13 cellular contexts compared by ENCODE assay signal in the genomic region with DNA sequence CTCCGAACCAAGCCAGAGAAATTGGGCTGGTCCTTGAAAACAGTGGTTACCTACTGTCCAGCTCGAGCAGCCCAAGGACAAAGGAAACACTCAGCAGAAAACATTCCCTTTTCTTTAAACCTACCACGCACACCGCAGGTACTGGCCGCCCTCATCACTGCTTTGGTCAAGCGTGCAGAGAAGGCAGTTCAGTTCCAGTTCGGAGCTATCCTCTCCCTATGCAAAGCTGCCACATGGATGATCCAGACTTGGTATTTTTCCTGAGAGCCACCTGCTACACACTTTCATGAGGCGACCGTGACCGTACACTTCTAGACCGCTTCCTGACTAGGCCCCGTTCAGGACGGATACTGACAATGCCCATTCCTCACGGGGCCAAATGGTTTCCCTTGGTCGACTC. TPM values are rescaled to one million over a fixed set of nuclear protein-coding genes. Genes with fewer than 3 reads are reported as not detected.
A peak's percentile ranks its signal among the peaks of the same experiment; 100 is the strongest.
DNase-seq lines count a peak whose midpoint lies in the region; ATAC-seq and TF ChIP-seq lines count a peak whose summit lies in the region.
"Had no signal": no experiment of that assay in that cellular context is flagged by ENCODE, and none has a peak within 500 bp of the region (broad histone marks: within the 10 kb centered on the region; RNA-seq: fewer than 3 reads in every experiment).

No MANE protein-coding gene starts in this region.

- POLR2A ChIA-PET in MCF 10A (lab: Yijun Ruan, JAX), result no interaction called here

- H3K4me2 ChIP-seq in mammary epithelial cell (ENCODE audit: insufficient read depth, low read depth, low read length), result no peak overlapping the region
- H3K4me2 ChIP-seq: BLaER1 had no signal

- H3K27me3 ChIP-seq in mammary epithelial cell (ENCODE audit: insufficient read depth, low read length) (no peaks in the 10 kb centered on the region), RWPE2 (ENCODE audit: insufficient read depth, poor library complexity, severe bottlenecking) (no peaks in the 10 kb centered on the region), H7 (ENCODE audit: control insufficient read depth, insufficient read depth, low read length) (no peaks in the 10 kb centered on the region)
- H3K27me3 ChIP-seq: BLaER1 had no signal

- intact Hi-C loops in mammary epithelial cell (cut with micrococcal nuclease) (no loop called here), MCF 10A (cut with micrococcal nuclease) (loop anchor here (5.0 kb wide), 1 partner anchor 230 kb away; the partner anchor contains the start of gene UGGT1)

- no peak for TF ChIP-seq CTCF in mammary epithelial cell (conservative IDR thresholded peaks at IDR 0.05 in 1 of 2, IDR thresholded peaks at IDR 0.05 in 1 of 2; ENCODE audit: extremely low read depth in 1 of 2, insufficient read depth in 1 of 2, low read depth in 1 of 2, low read length in 2 of 2)
- no peak for TF ChIP-seq CTCF in MCF 10A (IDR thresholded peaks at IDR 0.05; ENCODE audit: unreplicated experiment)
- no peak for TF ChIP-seq CTCF in RWPE2 (IDR thresholded peaks at IDR 0.05; ENCODE audit: poor library complexity, severe bottlenecking)
- TF ChIP-seq CTCF in endothelial cell (IDR thresholded peaks at IDR 0.05; ENCODE audit: unreplicated experiment), result no peak

- H3K9me3 ChIP-seq in mammary epithelial cell (replicated peaks; ENCODE audit: insufficient read depth, low read length), result no peaks in the 10 kb centered on the region
- no peaks in the 10 kb centered on the region for H3K9me3 ChIP-seq in RWPE2 (ENCODE audit: severe bottlenecking)
- H3K9me3 ChIP-seq: BLaER1 had no signal

- H3K27ac Mint-ChIP-seq in MCF 10A (ENCODE audit: low read depth, unreplicated experiment) (no peak overlapping the region), endothelial cell (ENCODE audit: unreplicated experiment) (peak overlapping the region; percentile 74)
- H3K27ac Mint-ChIP-seq: CD4-positive, CD25-positive, alpha-beta regulatory T cell had no signal

- H3K27ac ChIP-seq in mammary epithelial cell (ENCODE audit: insufficient read depth, low read depth, low read length) (no peak overlapping the region), RWPE2 (ENCODE audit: poor library complexity, severe bottlenecking) (no peak overlapping the region)
- H3K27ac ChIP-seq: 22Rv1, BLaER1 had no signal

- no peak overlapping the region for H2AFZ ChIP-seq in mammary epithelial cell (ENCODE audit: low read depth, low read length)

- H3K27me3 Mint-ChIP-seq in MCF 10A (ENCODE audit: insufficient read depth, unreplicated experiment) (no peaks in the 10 kb centered on the region), endothelial cell (ENCODE audit: unreplicated experiment) (no peaks in the 10 kb centered on the region)
- H3K27me3 Mint-ChIP-seq: CD4-positive, CD25-positive, alpha-beta regulatory T cell had no signal

- H3K36me3 ChIP-seq in mammary epithelial cell (ENCODE audit: insufficient read depth, low read length) (peaks cover 26% of the 10 kb centered on the region), RWPE2 (ENCODE audit: low read depth) (peaks cover 39% of the 10 kb centered on the region), H7 (replicated peaks; ENCODE audit: control insufficient read depth, insufficient read depth, low read length) (peaks cover 15% of the 10 kb centered on the region)

- in situ Hi-C loops in mammary epithelial cell (cut with MboI; ENCODE audit: low sequenced_read_pairs in 2 of 2), result no loop called here

- ATAC-seq in RWPE2 (ENCODE audit: low read depth) (no peak), HG02981 (IDR thresholded peaks at IDR 0.05; ENCODE audit: unreplicated experiment) (no peak)

- no peak overlapping the region for H3K4me3 ChIP-seq in mammary epithelial cell (replicated peaks in 1 of 3; ENCODE audit: insufficient read depth in 1 of 3, low read depth in 2 of 3, low read length in 3 of 3)
- H3K4me3 ChIP-seq in RWPE2 (ENCODE audit: severe bottlenecking), result no peak overlapping the region
- H3K4me3 ChIP-seq in H7 (ENCODE audit: insufficient read depth, low read depth, low read length), result no peak overlapping the region
- H3K4me3 ChIP-seq: BLaER1 had no signal

- CTCF ChIA-PET in mammary epithelial cell (lab: Charles Lee; ENCODE audit: low non-redundant PET) (no interaction called here), MCF 10A (lab: Yijun Ruan, JAX) (no interaction called here)

- DNase-seq in mammary epithelial cell (no peak), MCF 10A (ENCODE audit: unreplicated experiment) (no peak), RWPE2 (ENCODE audit: low spot score) (peak; percentile 12), endothelial cell (ENCODE audit: low spot score) (no peak), H7 (no peak), cortex of kidney (lab: John Stamatoyannopoulos, UW) (no peak)
- DNase-seq: AML-193; CD4-positive, CD25-positive, alpha-beta regulatory T cell; DMS53; GF-D8 had no signal

- WGBS in mammary epithelial cell (ENCODE audit: low coverage, missing lambda C conversion rate), result 93% methylated on average over 15 of the region's 15 CpGs

- no peaks in the 10 kb centered on the region for H4K20me1 ChIP-seq in mammary epithelial cell (ENCODE audit: insufficient read depth, low read length)

- peaks cover 63% of the 10 kb centered on the region for H3K36me3 Mint-ChIP-seq in MCF 10A (ENCODE audit: insufficient read depth, unreplicated experiment)
- peaks cover 39% of the 10 kb centered on the region for H3K36me3 Mint-ChIP-seq in endothelial cell (ENCODE audit: low read depth, unreplicated experiment)

- dilution Hi-C loops in mammary epithelial cell (cut with HindIII; ENCODE audit: low sequenced_read_pairs), result no loop called here

- H3K4me1 ChIP-seq in mammary epithelial cell (ENCODE audit: insufficient read depth, low read length), result peaks cover 7% of the 10 kb centered on the region
- peaks cover 5% of the 10 kb centered on the region for H3K4me1 ChIP-seq in RWPE2 (ENCODE audit: insufficient read depth, poor library complexity, severe bottlenecking)

- H3K4me3 Mint-ChIP-seq in MCF 10A (ENCODE audit: unreplicated experiment), result no peak overlapping the region
- no peak overlapping the region for H3K4me3 Mint-ChIP-seq in endothelial cell (ENCODE audit: unreplicated experiment)

- BruUV-seq in mammary epithelial cell (replicated peaks; lab: Mats Ljungman, UMichigan) (TSS peak; percentile 12), MCF 10A (replicated peaks; lab: Mats Ljungman, UMichigan) (no TSS peak)

- peaks cover 24% of the 10 kb centered on the region for H3K79me2 ChIP-seq in mammary epithelial cell (ENCODE audit: insufficient read depth, low read length)

- H3K4me1 Mint-ChIP-seq in MCF 10A (ENCODE audit: insufficient read depth, unreplicated experiment) (peaks cover 4% of the 10 kb centered on the region), endothelial cell (ENCODE audit: unreplicated experiment) (peaks cover 35% of the 10 kb centered on the region)

- no peak overlapping the region for H3K9ac ChIP-seq in mammary epithelial cell (ENCODE audit: insufficient read depth, low read length)
- H3K9ac ChIP-seq: BLaER1 had no signal

- H3K9me3 Mint-ChIP-seq in MCF 10A (ENCODE audit: unreplicated experiment) (no peaks in the 10 kb centered on the region), endothelial cell (ENCODE audit: unreplicated experiment) (no peaks in the 10 kb centered on the region)

RNA-seq across cellular contexts. Expression of gene POLR2D, which starts 4.3 kb away (rescaled TPM):
- total RNA-seq in mammary epithelial cell (10 to 100 TPM; 13.8 to 33.7 TPM), MCF 10A (2022) (31.0 and 34.3 TPM in 2 replicates), endothelial cell (ENCODE audit: unreplicated experiment) (24.4 TPM)
- 23.1 TPM for polyA plus RNA-seq in mammary epithelial cell
- 77.2 TPM for polyA minus RNA-seq in mammary epithelial cell
- 24.8 and 32.7 TPM in 2 replicates for total RNA-seq in H7 (2014; rRNA removed; shearing (Covaris generic))

RNA-seq across cellular contexts. Expression of gene AMMECR1L, which starts 23.5 kb away (rescaled TPM):
- total RNA-seq in mammary epithelial cell, result 10 to 100 TPM; 23.8 to 29.8 TPM
- 17.8 TPM for polyA plus RNA-seq in mammary epithelial cell
- 23.3 TPM for polyA minus RNA-seq in mammary epithelial cell
- total RNA-seq in MCF 10A (2022), result 31.1 and 32.6 TPM in 2 replicates
- total RNA-seq in endothelial cell (ENCODE audit: unreplicated experiment), result 26.3 TPM
- total RNA-seq in H7 (2014; rRNA removed; shearing (Covaris generic)), result 11.2 and 12.1 TPM in 2 replicates

RNA-seq across cellular contexts. Expression of gene WDR33, which starts 51.3 kb away (rescaled TPM):
- total RNA-seq in mammary epithelial cell (10 to 100 TPM; 31.5 to 43.7 TPM), MCF 10A (2022) (46.7 and 50.0 TPM in 2 replicates), endothelial cell (ENCODE audit: unreplicated experiment) (52.1 TPM)
- polyA plus RNA-seq in mammary epithelial cell, result 21.4 TPM
- 35.2 TPM for polyA minus RNA-seq in mammary epithelial cell
- total RNA-seq in H7 (2014; rRNA removed; shearing (Covaris generic)), result 43.3 and 48.8 TPM in 2 replicates
